Comparison of ENCODE assay signal across 8 cellular contexts in genomic region chr19:5686326-5686646, GRCh38. TPM values are rescaled to one million over a fixed set of nuclear protein-coding genes. Genes with fewer than 3 reads are reported as not detected.
DNase-seq lines count a peak whose midpoint lies in the region; ATAC-seq, FAIRE-seq and TF ChIP-seq lines count a peak whose summit lies in the region.

No MANE protein-coding gene starts in this region.

- H3K9ac ChIP-seq in OCI-LY3 (ENCODE audit: low read length), result peak overlapping the region; percentile 58

- intact Hi-C loops in Caco-2 (cut with micrococcal nuclease; ENCODE audit: unreplicated experiment) (no loop called here), pancreas (cut with DNase I) (no loop called here)

- H3K36me3 Mint-ChIP-seq in Caco-2 (ENCODE audit: insufficient read depth, unreplicated experiment), result peaks cover 23% of the 10 kb centered on the region

- H2AFZ ChIP-seq in OCI-LY3 (ENCODE audit: low read depth, low read length), result peak overlapping the region; percentile 72; the same call in 1 of the 2 replicates

- TF ChIP-seq CTCF in Caco-2 (IDR thresholded peaks at IDR 0.05; ENCODE audit: insufficient read depth in 1 of 2, low read depth in 1 of 2, low read length in 1 of 2, severe bottlenecking in 1 of 2, unreplicated experiment in 1 of 2) (no peak), OCI-LY3 (IDR thresholded peaks at IDR 0.05; ENCODE audit: low read depth, low read length) (no peak), epithelial cell of proximal tubule (conservative IDR thresholded peaks at IDR 0.05; ENCODE audit: low read depth, low read length) (no peak), pancreas (IDR thresholded peaks at IDR 0.05) (no peak)

- H3K27me3 Mint-ChIP-seq in Caco-2 (ENCODE audit: insufficient read depth, unreplicated experiment), result no peaks in the 10 kb centered on the region

- peak overlapping the region; percentile 76 for H3K4me3 ChIP-seq in Caco-2 (ENCODE audit: low read depth, low read length)
- H3K4me3 ChIP-seq in OCI-LY3 (ENCODE audit: low read length), result peak overlapping the region; percentile 79
- peak overlapping the region; percentile 68 for H3K4me3 ChIP-seq in epithelial cell of proximal tubule (ENCODE audit: low read depth, low read length)
- H3K4me3 ChIP-seq in pancreas, result peak overlapping the region in 3 of 4 donors; percentile 53 to 74 (median 71)

- peaks cover 9% of the 10 kb centered on the region for H4K20me1 ChIP-seq in OCI-LY3 (ENCODE audit: insufficient read depth, low read length)

- DNase-seq in Caco-2 (no peak), epithelial cell of proximal tubule (ENCODE audit: low read depth) (no peak), pancreas (no peak), NCI-H748 treated with DMSO at 0.1 percent for 48 hours (lab: John Stamatoyannopoulos, UW) (no peak), cerebellar cortex (ENCODE audit: low spot score) (no peak), Kasumi-1 (lab: John Stamatoyannopoulos, UW) (no peak)
- no peak for DNase-seq in stimulated activated CD4-positive, alpha-beta T cell treated with anti-CD3 and anti-CD28 coated beads, Interleukin-4, amount 100 ng/mL, for 24 hours

- FAIRE-seq in pancreas (lab: Jason Lieb, UNC), result no peak

- no peaks in the 10 kb centered on the region for H3K9me3 Mint-ChIP-seq in Caco-2 (ENCODE audit: unreplicated experiment)

- peak overlapping the region; percentile 45 for H3K27ac Mint-ChIP-seq in Caco-2 (ENCODE audit: unreplicated experiment)

- peaks cover 13% of the 10 kb centered on the region for H3K79me2 ChIP-seq in OCI-LY3 (ENCODE audit: low read length)

- no TSS peak for BruUV-seq in Caco-2 (replicated peaks; lab: Mats Ljungman, UMichigan)

- peaks cover 4% of the 10 kb centered on the region; the same call in 1 of the 2 replicates for H3K36me3 ChIP-seq in Caco-2 (ENCODE audit: control insufficient read depth, insufficient read depth, low read length)
- peaks cover 10% of the 10 kb centered on the region for H3K36me3 ChIP-seq in OCI-LY3 (replicated peaks; ENCODE audit: low read depth, low read length)
- no peaks in the 10 kb centered on the region for H3K36me3 ChIP-seq in pancreas

- ATAC-seq in pancreas, result no peak

- no peaks in the 10 kb centered on the region for H3K9me3 ChIP-seq in Caco-2
- H3K9me3 ChIP-seq in OCI-LY3 (ENCODE audit: insufficient read depth, low read length), result no peaks in the 10 kb centered on the region
- H3K9me3 ChIP-seq in pancreas, result no peaks in the 10 kb centered on the region

- 35 to 38% methylated on average over 16 of the region's 16 CpGs for WGBS in pancreas, 2 donors

- H3K27me3 ChIP-seq in Caco-2 (replicated peaks; ENCODE audit: control insufficient read depth, insufficient read depth, low read length), result no peaks in the 10 kb centered on the region
- no peaks in the 10 kb centered on the region for H3K27me3 ChIP-seq in OCI-LY3 (ENCODE audit: low read depth, low read length)
- H3K27me3 ChIP-seq in pancreas, result no peaks in the 10 kb centered on the region

- H3K4me2 ChIP-seq in OCI-LY3 (ENCODE audit: low read length), result peak overlapping the region; percentile 72

- peak overlapping the region; percentile 75 for H3K4me3 Mint-ChIP-seq in Caco-2 (ENCODE audit: unreplicated experiment)

- peaks cover 6% of the 10 kb centered on the region for H3K4me1 Mint-ChIP-seq in Caco-2 (ENCODE audit: low read depth, unreplicated experiment)

- POLR2A ChIA-PET in Caco-2 (lab: Charles Lee), result interaction anchor here (0.5 to 1.2 kb wide), 6 partner anchors 32 to 1228 kb away, joined by 3 to 6 read pairs (median 4); partner anchors contain the start of genes CATSPERD, LONP1, SAFB and SAFB2

- H3K27ac ChIP-seq in OCI-LY3 (ENCODE audit: low read length) (peak overlapping the region; percentile 38), pancreas (peak overlapping the region; percentile 46 to 82 (median 70))

- CTCF ChIA-PET in Caco-2 (lab: Charles Lee), result interaction anchor here (1.3 to 1.5 kb wide), 2 partner anchors 34 to 118 kb away, joined by 5 to 8 read pairs; partner anchors contain the start of genes CATSPERD and LONP1

- H3K4me1 ChIP-seq in Caco-2 (no peaks in the 10 kb centered on the region), OCI-LY3 (ENCODE audit: low read length) (peaks cover 8% of the 10 kb centered on the region; the same call in 1 of the 2 replicates), pancreas (peaks cover 0 to 3% (median 0%) of the 10 kb centered on the region in 3 donors)

RNA-seq across cellular contexts. Expression of gene RPL36, which starts 3.8 kb away (rescaled TPM):
- total RNA-seq in Caco-2 (2022) (951 and 1,003 TPM in 2 replicates), epithelial cell of proximal tubule (808 and 1,224 TPM in 2 replicates), pancreas (100 to 1,000 TPM; 524 to 926 (median 654) TPM)
- polyA plus RNA-seq in pancreas, result 1,000 to 10,000 TPM in 1 of 2 donors, 100 to 1,000 TPM in 1; 951 to 1,510 TPM

RNA-seq across cellular contexts. Expression of gene HSD11B1L, which starts 5.5 kb away (rescaled TPM):
- 2.4 and 3.1 TPM in 2 replicates for total RNA-seq in Caco-2 (2022)
- total RNA-seq in epithelial cell of proximal tubule, result 4.3 and 13.5 TPM in 2 replicates
- 1 to 10 TPM; 2.1 to 5.5 (median 3.5) TPM for total RNA-seq in pancreas
- polyA plus RNA-seq in pancreas, result 10 to 100 TPM; 12.9 to 16.9 TPM

RNA-seq across cellular contexts. Expression of gene MICOS13, which starts 6.0 kb away (rescaled TPM):
- total RNA-seq in Caco-2 (2022), result 43.1 and 44.0 TPM in 2 replicates
- total RNA-seq in epithelial cell of proximal tubule, result 61.2 and 67.6 TPM in 2 replicates
- 10 to 100 TPM; 14.0 to 25.9 (median 23.5) TPM for total RNA-seq in pancreas
- 10 to 100 TPM; 59.3 to 77.5 TPM for polyA plus RNA-seq in pancreas

RNA-seq across cellular contexts. Expression of gene LONP1, which starts 33.7 kb away (rescaled TPM):
- 174 and 208 TPM in 2 replicates for total RNA-seq in Caco-2 (2022)
- total RNA-seq in epithelial cell of proximal tubule, result 115 and 134 TPM in 2 replicates
- 10 to 100 TPM; 23.3 to 56.7 (median 33.1) TPM for total RNA-seq in pancreas
- 10 to 100 TPM; 42.5 to 63.9 TPM for polyA plus RNA-seq in pancreas

RNA-seq across cellular contexts. Expression of gene CATSPERD, which starts 34.2 kb away (rescaled TPM):
- total RNA-seq in Caco-2 (2022) (not detected in 2 replicates), epithelial cell of proximal tubule (0.65 TPM in 1 of 2 replicates, not detected in the other), pancreas (not detected)
- polyA plus RNA-seq in pancreas, result not detected
